23 cellular contexts compared by ENCODE assay signal in the genomic region with DNA sequence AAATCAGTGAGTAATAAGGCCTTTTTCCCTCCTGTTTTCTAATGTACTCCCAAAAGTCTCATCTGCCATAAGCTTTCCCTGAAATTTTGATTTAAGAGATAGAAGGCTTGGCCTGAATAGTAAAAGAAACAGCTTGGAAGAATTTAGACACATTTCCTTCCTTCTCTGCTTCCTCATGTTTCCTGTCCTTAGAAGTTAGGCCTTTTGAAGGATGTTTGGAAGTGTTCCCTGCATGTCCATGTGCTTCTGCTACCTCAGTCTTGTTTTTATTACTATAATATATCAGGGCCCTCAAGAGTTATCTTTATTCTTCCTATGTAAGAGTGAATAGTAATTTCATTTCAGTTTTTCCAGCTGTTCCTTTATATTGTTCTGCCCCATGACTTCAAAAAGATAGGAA.
"Had no signal": no experiment of that assay in that cellular context is flagged by ENCODE, and none has a peak within 500 bp of the region (broad histone marks: within the 10 kb centered on the region; RNA-seq: fewer than 3 reads in every experiment).

No MANE protein-coding gene starts in this region.

- H3K9me3 ChIP-seq: SJSA1 had no signal

- FAIRE-seq: RCC 7860 had no signal

- DNase-seq: KBM-7, MV-4-11, NCI-H1048, NCI-H1105, NCI-H1417, NCI-H1436 treated with DMSO at 0.1 percent for 48 hours, NCI-H187, NCI-H2029, NCI-H2081 treated with DMSO at 0.1 percent for 48 hours, NCI-H2171, NCI-H226, NCI-H446, NCI-H510A, NCI-H524 treated with DMSO at 0.1 percent for 48 hours, NCI-H69, NCI-H774, Right ventricle myocardium superior, RPMI8226, SIG-M5, SW 1271 had no signal

- H3K36me3 ChIP-seq: SJSA1 had no signal

- H3K27me3 ChIP-seq: SJSA1 had no signal

- H3K27ac ChIP-seq: SJSA1, SK-N-MC had no signal

- H3K4me1 ChIP-seq: SJSA1 had no signal

- H3K4me3 ChIP-seq: SJSA1, SK-N-MC had no signal
